In the genomic region with DNA sequence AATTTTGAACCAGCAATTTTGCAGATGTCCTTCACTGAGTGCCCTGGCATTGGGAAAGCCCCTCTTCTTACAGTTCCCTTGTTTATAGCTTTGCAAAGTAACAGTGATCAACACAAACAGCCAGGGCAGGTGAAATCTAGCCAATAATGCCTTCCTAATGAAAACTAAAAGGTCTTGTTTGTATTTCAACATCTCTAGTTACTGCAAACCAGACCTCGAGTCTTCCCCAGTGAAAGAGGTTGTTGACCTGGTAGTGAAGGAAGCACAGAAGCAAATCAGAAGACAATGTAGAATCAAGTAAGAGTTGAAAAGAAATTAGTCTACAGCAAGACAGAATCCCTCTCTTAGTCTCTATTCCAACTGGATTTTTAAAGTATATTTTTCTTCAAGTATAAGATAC, we compare ENCODE assay signal across 25 cellular contexts.
DNase-seq lines count a peak whose midpoint lies in the region; ATAC-seq, FAIRE-seq and TF ChIP-seq lines count a peak whose summit lies in the region.
"Had no signal": no experiment of that assay in that cellular context is flagged by ENCODE, and none has a peak within 500 bp of the region (broad histone marks: within the 10 kb centered on the region; RNA-seq: fewer than 3 reads in every experiment).

No MANE protein-coding gene starts in this region.

- H3K27ac ChIP-seq in liver (ENCODE audit: low read depth in 1 of 2, low read length in 2 of 2) = no peak overlapping the region
- H3K27ac ChIP-seq in HepG2 (ENCODE audit: extremely low read length, insufficient read depth, low read length) = no peak overlapping the region
- no peak overlapping the region for H3K27ac ChIP-seq in tibial artery
- H3K27ac ChIP-seq: HL-60 had no signal

- TF ChIP-seq POLR2A in HepG2 (IDR thresholded peaks at IDR 0.05; ENCODE audit: insufficient read depth in 1 of 2, low read depth in 2 of 2, low read length in 2 of 2) = no peak

- in situ Hi-C loops in HepG2 (cut with HindIII; ENCODE audit: extremely low pct_ligation_motif_present, low pct_unique_long_range_greater_than_20kb) = no loop called here

- H3K27me3 ChIP-seq in liver (ENCODE audit: control insufficient read depth in 4 of 4, insufficient read depth in 4 of 4, low read length in 3 of 4) (peaks cover 0 to 2% (median 0%) of the 10 kb centered on the region in 4 donors), HepG2 (ENCODE audit: control insufficient read depth in 1 of 2, insufficient read depth in 2 of 2, low read length in 2 of 2) (no peaks in the 10 kb centered on the region), tibial artery (no peaks in the 10 kb centered on the region)
- H3K27me3 ChIP-seq: MG63 had no signal

- POLR2A ChIA-PET in HepG2 (lab: Yijun Ruan, JAX) = no interaction called here

- H3K9me3 ChIP-seq in liver (ENCODE audit: control insufficient read depth in 4 of 4, low read length in 3 of 4) (no peaks in the 10 kb centered on the region), HepG2 (ENCODE audit: low read length) (no peaks in the 10 kb centered on the region), tibial artery (no peaks in the 10 kb centered on the region)
- H3K9me3 ChIP-seq: MG63 had no signal

- H3K4me3 ChIP-seq in liver (ENCODE audit: low read depth in 1 of 3, low read length in 3 of 3) (no peak overlapping the region), HepG2 (replicated peaks in 1 of 3; ENCODE audit: insufficient read depth in 1 of 3, low read depth in 2 of 3, low read length in 3 of 3) (no peak overlapping the region), tibial artery (no peak overlapping the region)
- H3K4me3 ChIP-seq: K562, MG63 had no signal

- 13% methylated on average over 1 of the region's 1 CpG for WGBS in liver
- WGBS in HepG2 (ENCODE audit: low lambda C conversion rate) = 0% methylated on average over 1 of the region's 1 CpG

- no peak overlapping the region for H2AFZ ChIP-seq in HepG2 (ENCODE audit: low read length)

- intact Hi-C loops in HepG2 (cut with micrococcal nuclease; ENCODE audit: unreplicated experiment) = loop anchor here (5.0 kb wide), 1 partner anchor 283 kb away; no protein-coding TSS in a partner anchor
- intact Hi-C loops in tibial artery (cut with DNase I; ENCODE audit: low total_unique reads) = no loop called here

- TF ChIP-seq EP300 in HepG2 (IDR thresholded peaks at IDR 0.05; ENCODE audit: low read depth in 2 of 2, low read length in 2 of 2) = no peak
- TF ChIP-seq EP300 in HepG2 (CRISPR knock-in tag; IDR thresholded peaks at IDR 0.05; ENCODE audit: borderline replicate concordance) = no peak

- no peak overlapping the region for H3K9ac ChIP-seq in liver (ENCODE audit: low read depth in 1 of 2, low read length in 2 of 2)
- no peak overlapping the region for H3K9ac ChIP-seq in HepG2 (ENCODE audit: insufficient read depth, low read depth, low read length)
- H3K9ac ChIP-seq: SK-N-SH had no signal

- H3K4me2 ChIP-seq in HepG2 (ENCODE audit: low read depth, low read length) = no peak overlapping the region
- H3K4me2 ChIP-seq: SK-N-SH had no signal

- H3K79me2 ChIP-seq in HepG2 (ENCODE audit: insufficient read depth, low read length) = no peaks in the 10 kb centered on the region

- H3K4me1 ChIP-seq in liver (ENCODE audit: control insufficient read depth in 4 of 4, insufficient read depth in 4 of 4, low read length in 3 of 4) (peaks cover 0 to 10% (median 0%) of the 10 kb centered on the region in 4 donors), HepG2 (ENCODE audit: insufficient read depth, low read length) (no peaks in the 10 kb centered on the region), tibial artery (no peaks in the 10 kb centered on the region)

- no peak for ATAC-seq in HepG2
- peak; percentile 63 for ATAC-seq in left lobe of liver
- no peak for ATAC-seq in GM21515 (IDR thresholded peaks at IDR 0.05; ENCODE audit: unreplicated experiment)
- ATAC-seq in HG03342 (IDR thresholded peaks at IDR 0.05; ENCODE audit: unreplicated experiment) = no peak
- ATAC-seq: HCT116, K562 had no signal

- CTCF ChIA-PET in HepG2 (lab: Yijun Ruan, JAX; ENCODE audit: low intra/inter-chr PET ratio, low total read pairs) = no interaction called here

- BruUV-seq in HepG2 (replicated peaks; lab: Mats Ljungman, UMichigan) = no TSS peak

- H4K20me1 ChIP-seq in HepG2 (ENCODE audit: insufficient read depth, low read length) = no peaks in the 10 kb centered on the region

- no peak for DNase-seq in HepG2 (ENCODE audit: low spot score)
- DNase-seq in NCI-H128 (lab: John Stamatoyannopoulos, UW; ENCODE audit: unreplicated experiment) = peak; percentile 11
- no peak for DNase-seq in left lobe of liver (ENCODE audit: low spot score)
- no peak for DNase-seq in tibial artery
- DNase-seq: C1 segment of cervical spinal cord; CD4-positive, alpha-beta memory T cell; COR-L47; DMS53; GOT3; MG63; NCI-H1417; NCI-H1694; NCI-H2029 treated with DMSO at 0.1 percent for 48 hours; NCI-H446; NCI-H526; OCI-M1; SK-N-SH; SW 1271 had no signal

- TF ChIP-seq RAD21 in liver (IDR thresholded peaks at IDR 0.05) (no peak), HepG2 (CRISPR knock-in tag; IDR thresholded peaks at IDR 0.05) (no peak)

- TF ChIP-seq CTCF in liver (IDR thresholded peaks at IDR 0.05; ENCODE audit: low read depth, low read length, missing input control) (no peak), HepG2 (CRISPR knock-in tag; IDR thresholded peaks at IDR 0.05) (no peak), tibial artery (IDR thresholded peaks at IDR 0.05) (no peak)

- no peaks in the 10 kb centered on the region for H3K36me3 ChIP-seq in liver (ENCODE audit: control insufficient read depth in 4 of 4, insufficient read depth in 3 of 4, low read depth in 1 of 4, low read length in 3 of 4)
- H3K36me3 ChIP-seq in HepG2 (replicated peaks in 1 of 2; ENCODE audit: control insufficient read depth in 1 of 2, insufficient read depth in 2 of 2, low read length in 2 of 2) = no peaks in the 10 kb centered on the region
- no peaks in the 10 kb centered on the region for H3K36me3 ChIP-seq in tibial artery
- H3K36me3 ChIP-seq: MG63 had no signal

- FAIRE-seq in HepG2 (lab: Jason Lieb, UNC) = no peak
- FAIRE-seq: K562, RCC 7860 had no signal

TF ChIP-seq in liver, 16 proteins besides CTCF, POLR2A, EP300 and RAD21 (continues in another document):
- TF ChIP-seq HNF4A (conservative IDR thresholded peaks at IDR 0.05) (peak; percentile 15 to 25), TAF1 (conservative IDR thresholded peaks at IDR 0.05) (no peak), GABPA (IDR thresholded peaks at IDR 0.05 in 1 of 2, conservative IDR thresholded peaks at IDR 0.05 in 1 of 2) (no peak), FOXA2 (IDR thresholded peaks at IDR 0.05) (peak; percentile 23), YY1 (IDR thresholded peaks at IDR 0.05) (no peak), RXRA (IDR thresholded peaks at IDR 0.05) (peak; percentile 50 to 67), HNF4G (IDR thresholded peaks at IDR 0.05) (no peak), NR2F2 (IDR thresholded peaks at IDR 0.05) (no peak), SP1 (IDR thresholded peaks at IDR 0.05) (no peak)
- TF ChIP-seq, protein P1, sequence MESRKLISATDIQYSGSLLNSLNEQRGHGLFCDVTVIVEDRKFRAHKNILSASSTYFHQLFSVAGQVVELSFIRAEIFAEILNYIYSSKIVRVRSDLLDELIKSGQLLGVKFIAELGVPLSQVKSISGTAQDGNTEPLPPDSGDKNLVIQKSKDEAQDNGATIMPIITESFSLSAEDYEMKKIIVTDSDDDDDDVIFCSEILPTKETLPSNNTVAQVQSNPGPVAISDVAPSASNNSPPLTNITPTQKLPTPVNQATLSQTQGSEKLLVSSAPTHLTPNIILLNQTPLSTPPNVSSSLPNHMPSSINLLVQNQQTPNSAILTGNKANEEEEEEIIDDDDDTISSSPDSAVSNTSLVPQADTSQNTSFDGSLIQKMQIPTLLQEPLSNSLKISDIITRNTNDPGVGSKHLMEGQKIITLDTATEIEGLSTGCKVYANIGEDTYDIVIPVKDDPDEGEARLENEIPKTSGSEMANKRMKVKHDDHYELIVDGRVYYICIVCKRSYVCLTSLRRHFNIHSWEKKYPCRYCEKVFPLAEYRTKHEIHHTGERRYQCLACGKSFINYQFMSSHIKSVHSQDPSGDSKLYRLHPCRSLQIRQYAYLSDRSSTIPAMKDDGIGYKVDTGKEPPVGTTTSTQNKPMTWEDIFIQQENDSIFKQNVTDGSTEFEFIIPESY (IDR thresholded peaks at IDR 0.05) = no peak
- TF ChIP-seq, protein P2, sequence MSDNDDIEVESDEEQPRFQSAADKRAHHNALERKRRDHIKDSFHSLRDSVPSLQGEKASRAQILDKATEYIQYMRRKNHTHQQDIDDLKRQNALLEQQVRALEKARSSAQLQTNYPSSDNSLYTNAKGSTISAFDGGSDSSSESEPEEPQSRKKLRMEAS (IDR thresholded peaks at IDR 0.05) = no peak

TF ChIP-seq in HepG2, 621 proteins besides CTCF, POLR2A, EP300 and RAD21:
- TF ChIP-seq ZNF24 (IDR thresholded peaks at IDR 0.05) (no peak), MAF1 (CRISPR knock-in tag; IDR thresholded peaks at IDR 0.05; ENCODE audit: borderline replicate concordance) (no peak), RAD51 (IDR thresholded peaks at IDR 0.05; ENCODE audit: borderline replicate concordance) (no peak)
TF ChIP-seq in HepG2: peak in this region for 0.
